In the genomic region with DNA sequence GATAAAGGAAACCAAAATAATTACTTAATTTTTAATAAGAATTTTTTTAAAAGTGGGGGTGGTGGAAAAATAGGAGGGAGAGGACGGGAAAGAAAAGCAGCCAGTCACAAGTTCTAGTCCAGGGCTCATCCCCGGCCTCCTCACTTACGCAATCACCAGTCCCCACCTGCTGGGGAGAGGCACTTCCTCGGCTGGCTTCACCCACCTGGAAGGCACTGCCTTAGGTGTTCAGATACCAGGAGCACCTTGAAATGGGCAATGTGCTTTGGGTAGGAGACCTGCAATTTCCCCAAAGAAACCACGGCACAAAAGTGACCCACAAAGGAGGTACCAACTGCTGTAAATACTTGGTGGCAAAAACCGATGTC, we compare ENCODE assay signal across 16 cellular contexts. TPM values are rescaled to one million over a fixed set of nuclear protein-coding genes. Genes with fewer than 3 reads are reported as not detected.
DNase-seq lines count a peak whose midpoint lies in the region; ATAC-seq and TF ChIP-seq lines count a peak whose summit lies in the region.
"Had no signal": no experiment of that assay in that cellular context is flagged by ENCODE, and none has a peak within 500 bp of the region (broad histone marks: within the 10 kb centered on the region; RNA-seq: fewer than 3 reads in every experiment).

No MANE protein-coding gene starts in this region.

- H3K27ac ChIP-seq in GM23338 (ENCODE audit: low read depth): 0 out of 2 replicates have a peak overlapping the region, but pooled peaks have one; percentile 15
- H3K27ac ChIP-seq in HUES48 (ENCODE audit: low read depth, low read length): no peak overlapping the region
- H3K27ac ChIP-seq: C4-2B had no signal

- H3K9me3 Mint-ChIP-seq in GM23338 (peaks cover 5% of the 10 kb centered on the region; the same call in 2 of the 3 replicates), HFFc6 (no peaks in the 10 kb centered on the region)

- no peaks in the 10 kb centered on the region for H3K27me3 ChIP-seq in GM23338 (ENCODE audit: insufficient read depth)
- no peaks in the 10 kb centered on the region for H3K27me3 ChIP-seq in HUES48 (ENCODE audit: control insufficient read depth, insufficient read depth, low read length)

- no peaks in the 10 kb centered on the region for H3F3A ChIP-seq in GM23338 (replicated peaks; ENCODE audit: low read depth)

- H3K9me2 ChIP-seq in GM23338 (ENCODE audit: insufficient read depth): peaks cover 8% of the 10 kb centered on the region; the same call in 1 of the 2 replicates

- peaks cover 85% of the 10 kb centered on the region for H3K79me2 ChIP-seq in GM23338 (replicated peaks; ENCODE audit: insufficient read depth)

- H3K4me2 ChIP-seq in GM23338: 0 out of 2 replicates have a peak overlapping the region, but pooled peaks have one; percentile 51

- H3K27ac Mint-ChIP-seq in GM23338 (no peak overlapping the region), T-helper 17 cell (peak overlapping the region; percentile 24), HFFc6 (no peak overlapping the region)

- H2AFZ ChIP-seq in GM23338: no peak overlapping the region

- DNase-seq in GM23338 (ENCODE audit: low spot score): no peak
- DNase-seq in T-helper 17 cell: no peak
- no peak for DNase-seq in left colon
- no peak for DNase-seq in HFFc6
- no peak for DNase-seq in activated naive CD4-positive, alpha-beta T cell treated with anti-CD3 and anti-CD28 coated beads, Interleukin-2, amount 50 U/mL, for 16 hours
- DNase-seq: AML-193, DMS79, H7, Karpas-422, NCI-H1417 treated with DMSO at 0.1 percent for 48 hours, NCI-H1930, NCI-H345, NCI-H524 treated with DMSO at 0.1 percent for 48 hours had no signal

- H3K36me3 ChIP-seq in GM23338 (ENCODE audit: insufficient read depth) (no peaks in the 10 kb centered on the region), HUES48 (ENCODE audit: control insufficient read depth, insufficient read depth, low read length) (no peaks in the 10 kb centered on the region)

- H3K4me1 Mint-ChIP-seq in GM23338 (peaks cover 56% of the 10 kb centered on the region), T-helper 17 cell (peaks cover 33% of the 10 kb centered on the region), HFFc6 (ENCODE audit: low read depth) (peaks cover 68% of the 10 kb centered on the region)

- TF ChIP-seq CTCF in GM23338 (conservative IDR thresholded peaks at IDR 0.05; ENCODE audit: low read depth in 2 of 2) (peak in 1 of 2 experiments; percentile 30; a peak in 1 of 4 replicates), HFFc6 (IDR thresholded peaks at IDR 0.05) (no peak)

- H3K4me3 Mint-ChIP-seq in GM23338 (no peak overlapping the region), T-helper 17 cell (no peak overlapping the region), HFFc6 (no peak overlapping the region)

- intact Hi-C loops in left colon (cut with DNase I, micrococcal nuclease): no loop called here

- no peaks in the 10 kb centered on the region for H3K9me3 ChIP-seq in HUES48 (ENCODE audit: control insufficient read depth, insufficient read depth, low read length)
- H3K9me3 ChIP-seq in T-helper 17 cell (ENCODE audit: control insufficient read depth, low read length, poor library complexity, severe bottlenecking): no peaks in the 10 kb centered on the region

- H3K4me1 ChIP-seq in GM23338 (ENCODE audit: insufficient read depth) (peaks cover 31% of the 10 kb centered on the region), HUES48 (ENCODE audit: control insufficient read depth, insufficient read depth, low read length) (peaks cover 40% of the 10 kb centered on the region)

- peak; percentile 20; the same call in 2 of the 3 replicates for ATAC-seq in GM23338
- no peak for ATAC-seq in T-helper 17 cell
- ATAC-seq in left colon: peak; percentile 60
- no peak for ATAC-seq in GM18873 (IDR thresholded peaks at IDR 0.05; ENCODE audit: low FRiP score, unreplicated experiment)

- H4K20me1 ChIP-seq in GM23338 (replicated peaks; ENCODE audit: insufficient read depth): no peaks in the 10 kb centered on the region

- peaks cover 8% of the 10 kb centered on the region for H3K27me3 Mint-ChIP-seq in GM23338 (ENCODE audit: insufficient read depth, low read depth, poor library complexity)
- H3K27me3 Mint-ChIP-seq in T-helper 17 cell: no peaks in the 10 kb centered on the region
- peaks cover 6% of the 10 kb centered on the region for H3K27me3 Mint-ChIP-seq in HFFc6 (ENCODE audit: insufficient read depth)

- H3K4me3 ChIP-seq in GM23338 (no peak overlapping the region), HUES48 (ENCODE audit: low read depth, low read length) (no peak overlapping the region)

- H3K36me3 Mint-ChIP-seq in GM23338 (ENCODE audit: low read depth) (peaks cover 3% of the 10 kb centered on the region; the same call in 2 of the 3 replicates), T-helper 17 cell (ENCODE audit: low read depth) (peaks cover 2% of the 10 kb centered on the region), HFFc6 (ENCODE audit: low read depth) (peaks cover 44% of the 10 kb centered on the region)

- 0 out of 2 replicates have a peak overlapping the region, but pooled peaks have one; percentile 21 for H3K9ac ChIP-seq in HUES48 (ENCODE audit: low read depth, low read length)

TF ChIP-seq in GM23338, 12 proteins besides CTCF, POLR2A, EP300 and RAD21:
- TF ChIP-seq, protein P1, sequence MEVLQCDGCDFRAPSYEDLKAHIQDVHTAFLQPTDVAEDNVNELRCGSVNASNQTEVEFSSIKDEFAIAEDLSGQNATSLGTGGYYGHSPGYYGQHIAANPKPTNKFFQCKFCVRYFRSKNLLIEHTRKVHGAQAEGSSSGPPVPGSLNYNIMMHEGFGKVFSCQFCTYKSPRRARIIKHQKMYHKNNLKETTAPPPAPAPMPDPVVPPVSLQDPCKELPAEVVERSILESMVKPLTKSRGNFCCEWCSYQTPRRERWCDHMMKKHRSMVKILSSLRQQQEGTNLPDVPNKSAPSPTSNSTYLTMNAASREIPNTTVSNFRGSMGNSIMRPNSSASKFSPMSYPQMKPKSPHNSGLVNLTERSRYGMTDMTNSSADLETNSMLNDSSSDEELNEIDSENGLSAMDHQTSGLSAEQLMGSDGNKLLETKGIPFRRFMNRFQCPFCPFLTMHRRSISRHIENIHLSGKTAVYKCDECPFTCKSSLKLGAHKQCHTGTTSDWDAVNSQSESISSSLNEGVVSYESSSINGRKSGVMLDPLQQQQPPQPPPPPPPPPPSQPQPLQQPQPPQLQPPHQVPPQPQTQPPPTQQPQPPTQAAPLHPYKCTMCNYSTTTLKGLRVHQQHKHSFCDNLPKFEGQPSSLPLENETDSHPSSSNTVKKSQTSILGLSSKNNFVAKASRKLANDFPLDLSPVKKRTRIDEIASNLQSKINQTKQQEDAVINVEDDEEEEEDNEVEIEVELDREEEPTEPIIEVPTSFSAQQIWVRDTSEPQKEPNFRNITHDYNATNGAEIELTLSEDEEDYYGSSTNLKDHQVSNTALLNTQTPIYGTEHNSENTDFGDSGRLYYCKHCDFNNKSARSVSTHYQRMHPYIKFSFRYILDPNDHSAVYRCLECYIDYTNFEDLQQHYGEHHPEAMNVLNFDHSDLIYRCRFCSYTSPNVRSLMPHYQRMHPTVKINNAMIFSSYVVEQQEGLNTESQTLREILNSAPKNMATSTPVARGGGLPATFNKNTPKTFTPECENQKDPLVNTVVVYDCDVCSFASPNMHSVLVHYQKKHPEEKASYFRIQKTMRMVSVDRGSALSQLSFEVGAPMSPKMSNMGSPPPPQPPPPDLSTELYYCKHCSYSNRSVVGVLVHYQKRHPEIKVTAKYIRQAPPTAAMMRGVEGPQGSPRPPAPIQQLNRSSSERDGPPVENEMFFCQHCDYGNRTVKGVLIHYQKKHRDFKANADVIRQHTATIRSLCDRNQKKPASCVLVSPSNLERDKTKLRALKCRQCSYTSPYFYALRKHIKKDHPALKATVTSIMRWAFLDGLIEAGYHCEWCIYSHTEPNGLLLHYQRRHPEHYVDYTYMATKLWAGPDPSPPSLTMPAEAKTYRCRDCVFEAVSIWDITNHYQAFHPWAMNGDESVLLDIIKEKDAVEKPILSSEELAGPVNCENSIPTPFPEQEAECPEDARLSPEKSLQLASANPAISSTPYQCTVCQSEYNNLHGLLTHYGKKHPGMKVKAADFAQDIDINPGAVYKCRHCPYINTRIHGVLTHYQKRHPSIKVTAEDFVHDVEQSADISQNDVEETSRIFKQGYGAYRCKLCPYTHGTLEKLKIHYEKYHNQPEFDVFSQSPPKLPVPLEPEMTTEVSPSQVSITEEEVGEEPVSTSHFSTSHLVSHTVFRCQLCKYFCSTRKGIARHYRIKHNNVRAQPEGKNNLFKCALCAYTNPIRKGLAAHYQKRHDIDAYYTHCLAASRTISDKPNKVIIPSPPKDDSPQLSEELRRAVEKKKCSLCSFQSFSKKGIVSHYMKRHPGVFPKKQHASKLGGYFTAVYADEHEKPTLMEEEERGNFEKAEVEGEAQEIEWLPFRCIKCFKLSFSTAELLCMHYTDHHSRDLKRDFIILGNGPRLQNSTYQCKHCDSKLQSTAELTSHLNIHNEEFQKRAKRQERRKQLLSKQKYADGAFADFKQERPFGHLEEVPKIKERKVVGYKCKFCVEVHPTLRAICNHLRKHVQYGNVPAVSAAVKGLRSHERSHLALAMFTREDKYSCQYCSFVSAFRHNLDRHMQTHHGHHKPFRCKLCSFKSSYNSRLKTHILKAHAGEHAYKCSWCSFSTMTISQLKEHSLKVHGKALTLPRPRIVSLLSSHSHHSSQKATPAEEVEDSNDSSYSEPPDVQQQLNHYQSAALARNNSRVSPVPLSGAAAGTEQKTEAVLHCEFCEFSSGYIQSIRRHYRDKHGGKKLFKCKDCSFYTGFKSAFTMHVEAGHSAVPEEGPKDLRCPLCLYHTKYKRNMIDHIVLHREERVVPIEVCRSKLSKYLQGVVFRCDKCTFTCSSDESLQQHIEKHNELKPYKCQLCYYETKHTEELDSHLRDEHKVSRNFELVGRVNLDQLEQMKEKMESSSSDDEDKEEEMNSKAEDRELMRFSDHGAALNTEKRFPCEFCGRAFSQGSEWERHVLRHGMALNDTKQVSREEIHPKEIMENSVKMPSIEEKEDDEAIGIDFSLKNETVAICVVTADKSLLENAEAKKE (CRISPR knock-in tag; IDR thresholded peaks at IDR 0.05): no peak
- TF ChIP-seq ZNF114 (CRISPR knock-in tag; IDR thresholded peaks at IDR 0.05) (no peak), ZNF331 (CRISPR knock-in tag; IDR thresholded peaks at IDR 0.05; ENCODE audit: low read depth) (no peak), EZH2phosphoT487 (IDR thresholded peaks at IDR 0.05; ENCODE audit: unreplicated experiment) (no peak)

RNA-seq across cellular contexts. Expression of a gene that starts 23.8 kb away (rescaled TPM):
- 21.5 and 25.9 TPM in 2 replicates for total RNA-seq in GM23338 (2014; rRNA removed; shearing (Covaris generic))
- 5.4 and 6.5 TPM in 2 replicates for polyA plus RNA-seq in GM23338 (2016; fragmentation: Nextera tagmentation; extraction: Ambion mirVana)
- total RNA-seq in T-helper 17 cell (10 to 100 TPM; 17.6 to 26.7 TPM), left colon (10 to 100 TPM; 41.2 to 46.2 TPM)
- total RNA-seq in HFFc6 (2021; fragmentation: NEBNext Ultra II Directional; extraction: Animal tissue kit (Norgen Biotek cat#: 25700)): 100 to 1,000 TPM in 5 of 6 experiments, 10 to 100 TPM in 1; 99.7 to 116 (median 107) TPM

Comparison
In these comparisons a context has a peak if more than half of its experiments do, and no peak if none do; other contexts are left out.
1. ATAC-seq: peak in GM23338 (single experiment) and left colon (single experiment); none in T-helper 17 cell (single experiment) and GM18873 (single experiment).